ENCODE assay signal across 1 cellular context in the genomic region with DNA sequence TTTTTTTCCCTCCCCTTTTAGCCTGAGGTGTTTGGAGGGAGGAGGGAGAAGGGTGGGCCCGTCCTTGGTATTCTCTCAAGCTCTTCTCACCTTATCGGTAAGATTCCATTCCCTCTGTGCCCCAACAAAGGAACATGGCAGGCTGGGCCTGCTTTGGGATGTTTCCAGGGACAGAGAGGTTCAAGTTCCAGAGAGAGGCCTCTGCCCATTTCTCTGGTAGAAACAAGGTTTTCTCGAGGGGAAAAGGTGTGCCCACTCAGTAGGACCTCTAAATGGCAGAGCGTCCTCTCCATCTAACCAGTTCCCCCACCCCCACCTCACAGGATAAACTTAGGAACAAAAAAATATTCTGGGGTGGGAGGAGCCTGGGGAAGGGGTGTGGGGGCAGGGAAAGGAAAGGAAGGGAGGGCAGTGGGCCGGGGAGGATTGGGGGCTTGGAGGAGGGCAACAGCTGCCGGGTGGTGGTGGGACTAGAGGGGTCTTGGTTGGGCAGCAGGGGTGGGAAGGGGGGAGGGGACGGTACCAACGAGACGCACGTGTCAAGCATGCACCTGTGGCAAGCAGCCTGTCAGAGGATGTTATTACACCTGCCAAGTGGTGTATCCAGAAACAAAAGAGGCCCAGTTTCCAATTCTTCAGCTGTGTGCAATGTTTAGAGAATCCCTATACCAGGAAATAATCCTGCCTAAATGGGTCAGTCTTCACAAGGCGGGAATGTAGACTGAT.
A peak's percentile ranks its signal among the peaks of the same experiment; 100 is the strongest.
TF ChIP-seq lines count a peak whose summit lies in the region.

No MANE protein-coding gene starts in this region.

TF ChIP-seq in K562, 482 proteins besides CTCF, POLR2A, EP300 and RAD21 (continues in another document):
- TF ChIP-seq CREM (IDR thresholded peaks at IDR 0.05; ENCODE audit: low read depth) (0 out of 2 replicates have a peak, but pooled peaks have one; percentile 8), L3MBTL2 (IDR thresholded peaks at IDR 0.05) (peak; percentile 60), CXXC5 (CRISPR knock-in tag; IDR thresholded peaks at IDR 0.05) (0 out of 2 replicates have a peak, but pooled peaks have one; percentile 23), SPI1 (IDR thresholded peaks at IDR 0.05; ENCODE audit: borderline replicate concordance, low read depth, low read length) (0 out of 2 replicates have a peak, but pooled peaks have one; percentile 8), SIN3A (IDR thresholded peaks at IDR 0.05; ENCODE audit: borderline replicate concordance in 2 of 2, control insufficient read depth in 1 of 2, low read depth in 2 of 2, low read length in 2 of 2) (0 out of 4 replicates have a peak, but pooled peaks of 1 of the 2 experiments have one; percentile 1), EP400 (IDR thresholded peaks at IDR 0.05) (peak; percentile 46), HNRNPL (IDR thresholded peaks at IDR 0.05; ENCODE audit: low read depth, low read length) (no peak), CHD2 (IDR thresholded peaks at IDR 0.05; ENCODE audit: low read depth, low read length) (0 out of 2 replicates have a peak, but pooled peaks have one; percentile 19), SIRT6 (IDR thresholded peaks at IDR 0.05; ENCODE audit: low read depth, low read length) (no peak), TAF1 (IDR thresholded peaks at IDR 0.05; ENCODE audit: control insufficient read depth, extremely low read depth, insufficient read depth, low read length, severe bottlenecking) (peak; percentile 47), ZNF140 (CRISPR knock-in tag; IDR thresholded peaks at IDR 0.05) (no peak), CBFA2T3 (IDR thresholded peaks at IDR 0.05) (no peak), POLR2AphosphoS2 (IDR thresholded peaks at IDR 0.05; ENCODE audit: low read length) (peak; percentile 41; the same call in 1 of the 2 replicates), DPF2 (IDR thresholded peaks at IDR 0.05) (0 out of 2 replicates have a peak, but pooled peaks have one; percentile 23), ZNF444 (CRISPR knock-in tag; IDR thresholded peaks at IDR 0.05) (peak; percentile 64; the same call in 1 of the 2 replicates), BHLHE40 (IDR thresholded peaks at IDR 0.05; ENCODE audit: low read length) (peak; percentile 21; the same call in 1 of the 2 replicates), SUPT5H (IDR thresholded peaks at IDR 0.05) (0 out of 2 replicates have a peak, but pooled peaks have one; percentile 35), PHF8 (IDR thresholded peaks at IDR 0.05; ENCODE audit: borderline replicate concordance, low read length) (peak; percentile 20; the same call in 1 of the 2 replicates), GTF2E2 (tag; IDR thresholded peaks at IDR 0.05) (0 out of 2 replicates have a peak, but pooled peaks have one; percentile 28), SRSF7 (optimal IDR thresholded peaks at IDR 0.05; ENCODE audit: low read depth, low read length) (no peak), EGR1 (conservative IDR thresholded peaks at IDR 0.05) (0 out of 2 replicates have a peak, but pooled peaks have one; percentile 2), HDAC3 (IDR thresholded peaks at IDR 0.05; ENCODE audit: borderline replicate concordance, partially characterized antibody) (no peak)
- TF ChIP-seq, protein P1, sequence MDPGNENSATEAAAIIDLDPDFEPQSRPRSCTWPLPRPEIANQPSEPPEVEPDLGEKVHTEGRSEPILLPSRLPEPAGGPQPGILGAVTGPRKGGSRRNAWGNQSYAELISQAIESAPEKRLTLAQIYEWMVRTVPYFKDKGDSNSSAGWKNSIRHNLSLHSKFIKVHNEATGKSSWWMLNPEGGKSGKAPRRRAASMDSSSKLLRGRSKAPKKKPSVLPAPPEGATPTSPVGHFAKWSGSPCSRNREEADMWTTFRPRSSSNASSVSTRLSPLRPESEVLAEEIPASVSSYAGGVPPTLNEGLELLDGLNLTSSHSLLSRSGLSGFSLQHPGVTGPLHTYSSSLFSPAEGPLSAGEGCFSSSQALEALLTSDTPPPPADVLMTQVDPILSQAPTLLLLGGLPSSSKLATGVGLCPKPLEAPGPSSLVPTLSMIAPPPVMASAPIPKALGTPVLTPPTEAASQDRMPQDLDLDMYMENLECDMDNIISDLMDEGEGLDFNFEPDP (CRISPR knock-in tag; IDR thresholded peaks at IDR 0.05) = 0 out of 2 replicates have a peak, but pooled peaks have one; percentile 11
- TF ChIP-seq, protein P2, sequence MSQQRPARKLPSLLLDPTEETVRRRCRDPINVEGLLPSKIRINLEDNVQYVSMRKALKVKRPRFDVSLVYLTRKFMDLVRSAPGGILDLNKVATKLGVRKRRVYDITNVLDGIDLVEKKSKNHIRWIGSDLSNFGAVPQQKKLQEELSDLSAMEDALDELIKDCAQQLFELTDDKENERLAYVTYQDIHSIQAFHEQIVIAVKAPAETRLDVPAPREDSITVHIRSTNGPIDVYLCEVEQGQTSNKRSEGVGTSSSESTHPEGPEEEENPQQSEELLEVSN (IDR thresholded peaks at IDR 0.05; ENCODE audit: borderline replicate concordance in 1 of 2, extremely low read depth in 1 of 2, insufficient read depth in 1 of 2, insufficient read length in 1 of 2, low read depth in 1 of 2, low read length in 1 of 2, poor library complexity in 1 of 2, severe bottlenecking in 1 of 2) = peak; percentile 52 to 76
- TF ChIP-seq, protein P3, sequence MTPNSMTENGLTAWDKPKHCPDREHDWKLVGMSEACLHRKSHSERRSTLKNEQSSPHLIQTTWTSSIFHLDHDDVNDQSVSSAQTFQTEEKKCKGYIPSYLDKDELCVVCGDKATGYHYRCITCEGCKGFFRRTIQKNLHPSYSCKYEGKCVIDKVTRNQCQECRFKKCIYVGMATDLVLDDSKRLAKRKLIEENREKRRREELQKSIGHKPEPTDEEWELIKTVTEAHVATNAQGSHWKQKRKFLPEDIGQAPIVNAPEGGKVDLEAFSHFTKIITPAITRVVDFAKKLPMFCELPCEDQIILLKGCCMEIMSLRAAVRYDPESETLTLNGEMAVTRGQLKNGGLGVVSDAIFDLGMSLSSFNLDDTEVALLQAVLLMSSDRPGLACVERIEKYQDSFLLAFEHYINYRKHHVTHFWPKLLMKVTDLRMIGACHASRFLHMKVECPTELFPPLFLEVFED (CRISPR knock-in tag; conservative IDR thresholded peaks at IDR 0.05) = 0 out of 2 replicates have a peak, but pooled peaks have one; percentile 44
- TF ChIP-seq, protein P4, sequence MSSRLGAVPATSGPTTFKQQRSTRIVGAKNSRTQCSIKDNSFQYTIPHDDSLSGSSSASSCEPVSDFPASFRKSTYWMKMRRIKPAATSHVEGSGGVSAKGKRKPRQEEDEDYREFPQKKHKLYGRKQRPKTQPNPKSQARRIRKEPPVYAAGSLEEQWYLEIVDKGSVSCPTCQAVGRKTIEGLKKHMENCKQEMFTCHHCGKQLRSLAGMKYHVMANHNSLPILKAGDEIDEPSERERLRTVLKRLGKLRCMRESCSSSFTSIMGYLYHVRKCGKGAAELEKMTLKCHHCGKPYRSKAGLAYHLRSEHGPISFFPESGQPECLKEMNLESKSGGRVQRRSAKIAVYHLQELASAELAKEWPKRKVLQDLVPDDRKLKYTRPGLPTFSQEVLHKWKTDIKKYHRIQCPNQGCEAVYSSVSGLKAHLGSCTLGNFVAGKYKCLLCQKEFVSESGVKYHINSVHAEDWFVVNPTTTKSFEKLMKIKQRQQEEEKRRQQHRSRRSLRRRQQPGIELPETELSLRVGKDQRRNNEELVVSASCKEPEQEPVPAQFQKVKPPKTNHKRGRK (tag; IDR thresholded peaks at IDR 0.05) = 0 out of 2 replicates have a peak, but pooled peaks have one; percentile 36
- TF ChIP-seq, protein P5, sequence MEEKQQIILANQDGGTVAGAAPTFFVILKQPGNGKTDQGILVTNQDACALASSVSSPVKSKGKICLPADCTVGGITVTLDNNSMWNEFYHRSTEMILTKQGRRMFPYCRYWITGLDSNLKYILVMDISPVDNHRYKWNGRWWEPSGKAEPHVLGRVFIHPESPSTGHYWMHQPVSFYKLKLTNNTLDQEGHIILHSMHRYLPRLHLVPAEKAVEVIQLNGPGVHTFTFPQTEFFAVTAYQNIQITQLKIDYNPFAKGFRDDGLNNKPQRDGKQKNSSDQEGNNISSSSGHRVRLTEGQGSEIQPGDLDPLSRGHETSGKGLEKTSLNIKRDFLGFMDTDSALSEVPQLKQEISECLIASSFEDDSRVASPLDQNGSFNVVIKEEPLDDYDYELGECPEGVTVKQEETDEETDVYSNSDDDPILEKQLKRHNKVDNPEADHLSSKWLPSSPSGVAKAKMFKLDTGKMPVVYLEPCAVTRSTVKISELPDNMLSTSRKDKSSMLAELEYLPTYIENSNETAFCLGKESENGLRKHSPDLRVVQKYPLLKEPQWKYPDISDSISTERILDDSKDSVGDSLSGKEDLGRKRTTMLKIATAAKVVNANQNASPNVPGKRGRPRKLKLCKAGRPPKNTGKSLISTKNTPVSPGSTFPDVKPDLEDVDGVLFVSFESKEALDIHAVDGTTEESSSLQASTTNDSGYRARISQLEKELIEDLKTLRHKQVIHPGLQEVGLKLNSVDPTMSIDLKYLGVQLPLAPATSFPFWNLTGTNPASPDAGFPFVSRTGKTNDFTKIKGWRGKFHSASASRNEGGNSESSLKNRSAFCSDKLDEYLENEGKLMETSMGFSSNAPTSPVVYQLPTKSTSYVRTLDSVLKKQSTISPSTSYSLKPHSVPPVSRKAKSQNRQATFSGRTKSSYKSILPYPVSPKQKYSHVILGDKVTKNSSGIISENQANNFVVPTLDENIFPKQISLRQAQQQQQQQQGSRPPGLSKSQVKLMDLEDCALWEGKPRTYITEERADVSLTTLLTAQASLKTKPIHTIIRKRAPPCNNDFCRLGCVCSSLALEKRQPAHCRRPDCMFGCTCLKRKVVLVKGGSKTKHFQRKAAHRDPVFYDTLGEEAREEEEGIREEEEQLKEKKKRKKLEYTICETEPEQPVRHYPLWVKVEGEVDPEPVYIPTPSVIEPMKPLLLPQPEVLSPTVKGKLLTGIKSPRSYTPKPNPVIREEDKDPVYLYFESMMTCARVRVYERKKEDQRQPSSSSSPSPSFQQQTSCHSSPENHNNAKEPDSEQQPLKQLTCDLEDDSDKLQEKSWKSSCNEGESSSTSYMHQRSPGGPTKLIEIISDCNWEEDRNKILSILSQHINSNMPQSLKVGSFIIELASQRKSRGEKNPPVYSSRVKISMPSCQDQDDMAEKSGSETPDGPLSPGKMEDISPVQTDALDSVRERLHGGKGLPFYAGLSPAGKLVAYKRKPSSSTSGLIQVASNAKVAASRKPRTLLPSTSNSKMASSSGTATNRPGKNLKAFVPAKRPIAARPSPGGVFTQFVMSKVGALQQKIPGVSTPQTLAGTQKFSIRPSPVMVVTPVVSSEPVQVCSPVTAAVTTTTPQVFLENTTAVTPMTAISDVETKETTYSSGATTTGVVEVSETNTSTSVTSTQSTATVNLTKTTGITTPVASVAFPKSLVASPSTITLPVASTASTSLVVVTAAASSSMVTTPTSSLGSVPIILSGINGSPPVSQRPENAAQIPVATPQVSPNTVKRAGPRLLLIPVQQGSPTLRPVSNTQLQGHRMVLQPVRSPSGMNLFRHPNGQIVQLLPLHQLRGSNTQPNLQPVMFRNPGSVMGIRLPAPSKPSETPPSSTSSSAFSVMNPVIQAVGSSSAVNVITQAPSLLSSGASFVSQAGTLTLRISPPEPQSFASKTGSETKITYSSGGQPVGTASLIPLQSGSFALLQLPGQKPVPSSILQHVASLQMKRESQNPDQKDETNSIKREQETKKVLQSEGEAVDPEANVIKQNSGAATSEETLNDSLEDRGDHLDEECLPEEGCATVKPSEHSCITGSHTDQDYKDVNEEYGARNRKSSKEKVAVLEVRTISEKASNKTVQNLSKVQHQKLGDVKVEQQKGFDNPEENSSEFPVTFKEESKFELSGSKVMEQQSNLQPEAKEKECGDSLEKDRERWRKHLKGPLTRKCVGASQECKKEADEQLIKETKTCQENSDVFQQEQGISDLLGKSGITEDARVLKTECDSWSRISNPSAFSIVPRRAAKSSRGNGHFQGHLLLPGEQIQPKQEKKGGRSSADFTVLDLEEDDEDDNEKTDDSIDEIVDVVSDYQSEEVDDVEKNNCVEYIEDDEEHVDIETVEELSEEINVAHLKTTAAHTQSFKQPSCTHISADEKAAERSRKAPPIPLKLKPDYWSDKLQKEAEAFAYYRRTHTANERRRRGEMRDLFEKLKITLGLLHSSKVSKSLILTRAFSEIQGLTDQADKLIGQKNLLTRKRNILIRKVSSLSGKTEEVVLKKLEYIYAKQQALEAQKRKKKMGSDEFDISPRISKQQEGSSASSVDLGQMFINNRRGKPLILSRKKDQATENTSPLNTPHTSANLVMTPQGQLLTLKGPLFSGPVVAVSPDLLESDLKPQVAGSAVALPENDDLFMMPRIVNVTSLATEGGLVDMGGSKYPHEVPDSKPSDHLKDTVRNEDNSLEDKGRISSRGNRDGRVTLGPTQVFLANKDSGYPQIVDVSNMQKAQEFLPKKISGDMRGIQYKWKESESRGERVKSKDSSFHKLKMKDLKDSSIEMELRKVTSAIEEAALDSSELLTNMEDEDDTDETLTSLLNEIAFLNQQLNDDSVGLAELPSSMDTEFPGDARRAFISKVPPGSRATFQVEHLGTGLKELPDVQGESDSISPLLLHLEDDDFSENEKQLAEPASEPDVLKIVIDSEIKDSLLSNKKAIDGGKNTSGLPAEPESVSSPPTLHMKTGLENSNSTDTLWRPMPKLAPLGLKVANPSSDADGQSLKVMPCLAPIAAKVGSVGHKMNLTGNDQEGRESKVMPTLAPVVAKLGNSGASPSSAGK (IDR thresholded peaks at IDR 0.05) = peak; percentile 92
- TF ChIP-seq, protein P6, sequence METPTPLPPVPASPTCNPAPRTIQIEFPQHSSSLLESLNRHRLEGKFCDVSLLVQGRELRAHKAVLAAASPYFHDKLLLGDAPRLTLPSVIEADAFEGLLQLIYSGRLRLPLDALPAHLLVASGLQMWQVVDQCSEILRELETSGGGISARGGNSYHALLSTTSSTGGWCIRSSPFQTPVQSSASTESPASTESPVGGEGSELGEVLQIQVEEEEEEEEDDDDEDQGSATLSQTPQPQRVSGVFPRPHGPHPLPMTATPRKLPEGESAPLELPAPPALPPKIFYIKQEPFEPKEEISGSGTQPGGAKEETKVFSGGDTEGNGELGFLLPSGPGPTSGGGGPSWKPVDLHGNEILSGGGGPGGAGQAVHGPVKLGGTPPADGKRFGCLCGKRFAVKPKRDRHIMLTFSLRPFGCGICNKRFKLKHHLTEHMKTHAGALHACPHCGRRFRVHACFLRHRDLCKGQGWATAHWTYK (CRISPR knock-in tag; IDR thresholded peaks at IDR 0.05) = peak; percentile 22; the same call in 1 of the 2 replicates
- TF ChIP-seq, protein P7, sequence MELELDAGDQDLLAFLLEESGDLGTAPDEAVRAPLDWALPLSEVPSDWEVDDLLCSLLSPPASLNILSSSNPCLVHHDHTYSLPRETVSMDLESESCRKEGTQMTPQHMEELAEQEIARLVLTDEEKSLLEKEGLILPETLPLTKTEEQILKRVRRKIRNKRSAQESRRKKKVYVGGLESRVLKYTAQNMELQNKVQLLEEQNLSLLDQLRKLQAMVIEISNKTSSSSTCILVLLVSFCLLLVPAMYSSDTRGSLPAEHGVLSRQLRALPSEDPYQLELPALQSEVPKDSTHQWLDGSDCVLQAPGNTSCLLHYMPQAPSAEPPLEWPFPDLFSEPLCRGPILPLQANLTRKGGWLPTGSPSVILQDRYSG (tag; conservative IDR thresholded peaks at IDR 0.05; ENCODE audit: low read depth) = no peak
- TF ChIP-seq, protein P8, sequence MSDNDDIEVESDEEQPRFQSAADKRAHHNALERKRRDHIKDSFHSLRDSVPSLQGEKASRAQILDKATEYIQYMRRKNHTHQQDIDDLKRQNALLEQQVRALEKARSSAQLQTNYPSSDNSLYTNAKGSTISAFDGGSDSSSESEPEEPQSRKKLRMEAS (CRISPR knock-in tag; IDR thresholded peaks at IDR 0.05) = peak; percentile 41; the same call in 1 of the 2 replicates
- TF ChIP-seq, protein P9, sequence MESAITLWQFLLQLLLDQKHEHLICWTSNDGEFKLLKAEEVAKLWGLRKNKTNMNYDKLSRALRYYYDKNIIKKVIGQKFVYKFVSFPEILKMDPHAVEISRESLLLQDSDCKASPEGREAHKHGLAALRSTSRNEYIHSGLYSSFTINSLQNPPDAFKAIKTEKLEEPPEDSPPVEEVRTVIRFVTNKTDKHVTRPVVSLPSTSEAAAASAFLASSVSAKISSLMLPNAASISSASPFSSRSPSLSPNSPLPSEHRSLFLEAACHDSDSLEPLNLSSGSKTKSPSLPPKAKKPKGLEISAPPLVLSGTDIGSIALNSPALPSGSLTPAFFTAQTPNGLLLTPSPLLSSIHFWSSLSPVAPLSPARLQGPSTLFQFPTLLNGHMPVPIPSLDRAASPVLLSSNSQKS (CRISPR knock-in tag; IDR thresholded peaks at IDR 0.05) = no peak
